ENCODE assay signal across 24 cellular contexts in genomic region chr1:57400041-57400440, GRCh38. TPM values are rescaled to one million over a fixed set of nuclear protein-coding genes. Genes with fewer than 3 reads are reported as not detected.
"Had no signal": no experiment of that assay in that cellular context is flagged by ENCODE, and none has a peak within 500 bp of the region (broad histone marks: within the 10 kb centered on the region; RNA-seq: fewer than 3 reads in every experiment).

No MANE protein-coding gene starts in this region.

- DNase-seq: KBM-7, MV-4-11, NCI-H1048, NCI-H1105 treated with DMSO at 0.1 percent for 48 hours, NCI-H1417 treated with DMSO at 0.1 percent for 48 hours, NCI-H146, NCI-H1694 treated with DMSO at 0.1 percent for 48 hours, NCI-H1930, NCI-H2081, NCI-H2107, NCI-H2227 treated with DMSO at 0.1 percent for 48 hours, NCI-H524, NCI-H69, NCI-H774, PC-3, SHP77, SK-N-SH, SW 1271 had no signal

- H3K9me3 ChIP-seq: SK-N-SH had no signal

- H3K27ac ChIP-seq: HL-60, RWPE1 had no signal

- ATAC-seq: Panc1, PC-3 had no signal

RNA-seq across cellular contexts. Expression of gene DAB1, which starts 23.8 kb away (rescaled TPM):
- total RNA-seq: LHCN-M2, MCF 10A, PC-3, SK-MEL-5 had no signal
